In genomic region chr4:121749225-121749624, GRCh38 we compare ENCODE assay signal across 21 cellular contexts. TPM values are rescaled to one million over a fixed set of nuclear protein-coding genes. Genes with fewer than 3 reads are reported as not detected.
"Had no signal": no experiment of that assay in that cellular context is flagged by ENCODE, and none has a peak within 500 bp of the region (broad histone marks: within the 10 kb centered on the region; RNA-seq: fewer than 3 reads in every experiment).

No MANE protein-coding gene starts in this region.

- ATAC-seq: heart left ventricle; natural killer cell; stimulated activated naive CD8-positive, alpha-beta T cell treated with anti-CD3 and anti-CD28 coated beads, Interleukin-15, Interleukin-2, amounts not matched to agents 100 U/mL and 50 U/mL, for 24 hours had no signal

- H3K4me1 ChIP-seq: heart left ventricle, right atrium auricular region, suprapubic skin had no signal

- DNase-seq: activated CD4-positive, CD25-positive, alpha-beta regulatory T cell treated with anti-CD3 and anti-CD28 coated beads, Interleukin-2, amount 50 U/mL, for 72 hours; activated naive CD8-positive, alpha-beta T cell treated with anti-CD3 and anti-CD28 coated beads for 36 hours; amygdala; brain microvascular endothelial cell; heart left ventricle; immature natural killer cell; mesenchymal stem cell; natural killer cell; nucleus accumbens; stimulated activated CD4-positive, alpha-beta T cell treated with anti-CD3 and anti-CD28 coated beads, Interleukin-4, amount 100 ng/mL, for 24 hours; stimulated activated naive CD8-positive, alpha-beta T cell treated with anti-CD3 and anti-CD28 coated beads, Interleukin-15, Interleukin-2, amounts not matched to agents 100 U/mL and 50 U/mL, for 24 hours; trophoblast cell had no signal

- H3K27ac ChIP-seq: brain microvascular endothelial cell, coronary artery, heart left ventricle, right atrium auricular region, skin epidermis, suprapubic skin had no signal

- H3K4me3 ChIP-seq: coronary artery, heart left ventricle, right atrium auricular region, skin epidermis, suprapubic skin had no signal

- H3K9me3 ChIP-seq: heart left ventricle, right atrium auricular region, suprapubic skin had no signal

- H3K36me3 ChIP-seq: brain microvascular endothelial cell, heart left ventricle, right atrium auricular region, suprapubic skin had no signal

- H3K27me3 ChIP-seq: brain microvascular endothelial cell, right atrium auricular region had no signal

RNA-seq across cellular contexts. Expression of gene SMIM43, which starts 15.7 kb away (rescaled TPM):
- total RNA-seq: activated CD8-positive, alpha-beta memory T cell treated with anti-CD3 and anti-CD28 coated beads for 36 hours; activated naive CD8-positive, alpha-beta T cell treated with anti-CD3 and anti-CD28 coated beads for 36 hours; activated T-helper 1 cell treated with anti-CD3 and anti-CD28 coated beads, Interleukin-12 subunit alpha, Interleukin-12 subunit beta, Interleukin-2, Interleukin-4 antibody, amounts not matched to agents 30 ng/mL and 10 ng/mL and 1 ng/mL, durations not matched to agents 14 hours and 24 hours and 36 hours; endothelial cell of umbilical vein; liver; natural killer cell; progenitor cell of endocrine pancreas; right atrium auricular region; suprapubic skin had no signal
- polyA plus RNA-seq: immature natural killer cell, liver had no signal
